ENCODE assay signal across 1 cellular context in the genomic region with DNA sequence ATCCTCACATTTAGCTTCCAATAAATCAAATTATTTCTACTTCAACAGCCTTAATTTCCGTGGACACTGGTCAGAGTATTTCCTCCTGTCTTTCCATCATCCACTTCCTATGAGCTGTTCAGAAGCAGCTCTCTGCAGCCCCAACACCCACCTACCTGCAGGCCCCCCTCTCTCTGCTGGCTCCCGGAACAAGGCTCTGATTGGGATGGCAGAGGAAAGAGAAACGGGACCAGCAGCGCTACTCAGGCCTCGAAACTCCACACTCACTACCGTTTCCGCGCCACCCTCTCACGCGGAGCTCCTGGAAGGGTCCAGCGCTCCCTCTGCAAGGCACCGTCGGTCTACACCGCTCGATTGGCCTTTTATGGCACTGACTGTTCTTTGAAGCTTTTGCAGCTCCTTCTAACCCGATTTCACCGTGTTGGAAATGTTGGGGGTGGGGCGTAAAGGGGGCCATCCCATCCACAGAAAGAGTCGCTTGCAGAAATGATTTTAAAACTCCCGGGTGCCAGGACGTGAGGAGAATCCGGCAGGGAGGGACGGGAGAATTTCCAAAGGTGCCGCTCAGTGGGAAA.
TF ChIP-seq lines count a peak whose summit lies in the region.

No MANE protein-coding gene starts in this region.

TF ChIP-seq in GM23338, 12 proteins besides CTCF, POLR2A, EP300 and RAD21 (continued from another document):
- TF ChIP-seq, protein P1, sequence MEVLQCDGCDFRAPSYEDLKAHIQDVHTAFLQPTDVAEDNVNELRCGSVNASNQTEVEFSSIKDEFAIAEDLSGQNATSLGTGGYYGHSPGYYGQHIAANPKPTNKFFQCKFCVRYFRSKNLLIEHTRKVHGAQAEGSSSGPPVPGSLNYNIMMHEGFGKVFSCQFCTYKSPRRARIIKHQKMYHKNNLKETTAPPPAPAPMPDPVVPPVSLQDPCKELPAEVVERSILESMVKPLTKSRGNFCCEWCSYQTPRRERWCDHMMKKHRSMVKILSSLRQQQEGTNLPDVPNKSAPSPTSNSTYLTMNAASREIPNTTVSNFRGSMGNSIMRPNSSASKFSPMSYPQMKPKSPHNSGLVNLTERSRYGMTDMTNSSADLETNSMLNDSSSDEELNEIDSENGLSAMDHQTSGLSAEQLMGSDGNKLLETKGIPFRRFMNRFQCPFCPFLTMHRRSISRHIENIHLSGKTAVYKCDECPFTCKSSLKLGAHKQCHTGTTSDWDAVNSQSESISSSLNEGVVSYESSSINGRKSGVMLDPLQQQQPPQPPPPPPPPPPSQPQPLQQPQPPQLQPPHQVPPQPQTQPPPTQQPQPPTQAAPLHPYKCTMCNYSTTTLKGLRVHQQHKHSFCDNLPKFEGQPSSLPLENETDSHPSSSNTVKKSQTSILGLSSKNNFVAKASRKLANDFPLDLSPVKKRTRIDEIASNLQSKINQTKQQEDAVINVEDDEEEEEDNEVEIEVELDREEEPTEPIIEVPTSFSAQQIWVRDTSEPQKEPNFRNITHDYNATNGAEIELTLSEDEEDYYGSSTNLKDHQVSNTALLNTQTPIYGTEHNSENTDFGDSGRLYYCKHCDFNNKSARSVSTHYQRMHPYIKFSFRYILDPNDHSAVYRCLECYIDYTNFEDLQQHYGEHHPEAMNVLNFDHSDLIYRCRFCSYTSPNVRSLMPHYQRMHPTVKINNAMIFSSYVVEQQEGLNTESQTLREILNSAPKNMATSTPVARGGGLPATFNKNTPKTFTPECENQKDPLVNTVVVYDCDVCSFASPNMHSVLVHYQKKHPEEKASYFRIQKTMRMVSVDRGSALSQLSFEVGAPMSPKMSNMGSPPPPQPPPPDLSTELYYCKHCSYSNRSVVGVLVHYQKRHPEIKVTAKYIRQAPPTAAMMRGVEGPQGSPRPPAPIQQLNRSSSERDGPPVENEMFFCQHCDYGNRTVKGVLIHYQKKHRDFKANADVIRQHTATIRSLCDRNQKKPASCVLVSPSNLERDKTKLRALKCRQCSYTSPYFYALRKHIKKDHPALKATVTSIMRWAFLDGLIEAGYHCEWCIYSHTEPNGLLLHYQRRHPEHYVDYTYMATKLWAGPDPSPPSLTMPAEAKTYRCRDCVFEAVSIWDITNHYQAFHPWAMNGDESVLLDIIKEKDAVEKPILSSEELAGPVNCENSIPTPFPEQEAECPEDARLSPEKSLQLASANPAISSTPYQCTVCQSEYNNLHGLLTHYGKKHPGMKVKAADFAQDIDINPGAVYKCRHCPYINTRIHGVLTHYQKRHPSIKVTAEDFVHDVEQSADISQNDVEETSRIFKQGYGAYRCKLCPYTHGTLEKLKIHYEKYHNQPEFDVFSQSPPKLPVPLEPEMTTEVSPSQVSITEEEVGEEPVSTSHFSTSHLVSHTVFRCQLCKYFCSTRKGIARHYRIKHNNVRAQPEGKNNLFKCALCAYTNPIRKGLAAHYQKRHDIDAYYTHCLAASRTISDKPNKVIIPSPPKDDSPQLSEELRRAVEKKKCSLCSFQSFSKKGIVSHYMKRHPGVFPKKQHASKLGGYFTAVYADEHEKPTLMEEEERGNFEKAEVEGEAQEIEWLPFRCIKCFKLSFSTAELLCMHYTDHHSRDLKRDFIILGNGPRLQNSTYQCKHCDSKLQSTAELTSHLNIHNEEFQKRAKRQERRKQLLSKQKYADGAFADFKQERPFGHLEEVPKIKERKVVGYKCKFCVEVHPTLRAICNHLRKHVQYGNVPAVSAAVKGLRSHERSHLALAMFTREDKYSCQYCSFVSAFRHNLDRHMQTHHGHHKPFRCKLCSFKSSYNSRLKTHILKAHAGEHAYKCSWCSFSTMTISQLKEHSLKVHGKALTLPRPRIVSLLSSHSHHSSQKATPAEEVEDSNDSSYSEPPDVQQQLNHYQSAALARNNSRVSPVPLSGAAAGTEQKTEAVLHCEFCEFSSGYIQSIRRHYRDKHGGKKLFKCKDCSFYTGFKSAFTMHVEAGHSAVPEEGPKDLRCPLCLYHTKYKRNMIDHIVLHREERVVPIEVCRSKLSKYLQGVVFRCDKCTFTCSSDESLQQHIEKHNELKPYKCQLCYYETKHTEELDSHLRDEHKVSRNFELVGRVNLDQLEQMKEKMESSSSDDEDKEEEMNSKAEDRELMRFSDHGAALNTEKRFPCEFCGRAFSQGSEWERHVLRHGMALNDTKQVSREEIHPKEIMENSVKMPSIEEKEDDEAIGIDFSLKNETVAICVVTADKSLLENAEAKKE (CRISPR knock-in tag; IDR thresholded peaks at IDR 0.05), result no peak
- TF ChIP-seq, protein P2, sequence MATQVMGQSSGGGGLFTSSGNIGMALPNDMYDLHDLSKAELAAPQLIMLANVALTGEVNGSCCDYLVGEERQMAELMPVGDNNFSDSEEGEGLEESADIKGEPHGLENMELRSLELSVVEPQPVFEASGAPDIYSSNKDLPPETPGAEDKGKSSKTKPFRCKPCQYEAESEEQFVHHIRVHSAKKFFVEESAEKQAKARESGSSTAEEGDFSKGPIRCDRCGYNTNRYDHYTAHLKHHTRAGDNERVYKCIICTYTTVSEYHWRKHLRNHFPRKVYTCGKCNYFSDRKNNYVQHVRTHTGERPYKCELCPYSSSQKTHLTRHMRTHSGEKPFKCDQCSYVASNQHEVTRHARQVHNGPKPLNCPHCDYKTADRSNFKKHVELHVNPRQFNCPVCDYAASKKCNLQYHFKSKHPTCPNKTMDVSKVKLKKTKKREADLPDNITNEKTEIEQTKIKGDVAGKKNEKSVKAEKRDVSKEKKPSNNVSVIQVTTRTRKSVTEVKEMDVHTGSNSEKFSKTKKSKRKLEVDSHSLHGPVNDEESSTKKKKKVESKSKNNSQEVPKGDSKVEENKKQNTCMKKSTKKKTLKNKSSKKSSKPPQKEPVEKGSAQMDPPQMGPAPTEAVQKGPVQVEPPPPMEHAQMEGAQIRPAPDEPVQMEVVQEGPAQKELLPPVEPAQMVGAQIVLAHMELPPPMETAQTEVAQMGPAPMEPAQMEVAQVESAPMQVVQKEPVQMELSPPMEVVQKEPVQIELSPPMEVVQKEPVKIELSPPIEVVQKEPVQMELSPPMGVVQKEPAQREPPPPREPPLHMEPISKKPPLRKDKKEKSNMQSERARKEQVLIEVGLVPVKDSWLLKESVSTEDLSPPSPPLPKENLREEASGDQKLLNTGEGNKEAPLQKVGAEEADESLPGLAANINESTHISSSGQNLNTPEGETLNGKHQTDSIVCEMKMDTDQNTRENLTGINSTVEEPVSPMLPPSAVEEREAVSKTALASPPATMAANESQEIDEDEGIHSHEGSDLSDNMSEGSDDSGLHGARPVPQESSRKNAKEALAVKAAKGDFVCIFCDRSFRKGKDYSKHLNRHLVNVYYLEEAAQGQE (IDR thresholded peaks at IDR 0.05; ENCODE audit: unreplicated experiment), result no peak
- TF ChIP-seq EZH2 (IDR thresholded peaks at IDR 0.05; ENCODE audit: low read depth, unreplicated experiment), result no peak
- no peak for TF ChIP-seq CREB1 (CRISPR knock-in tag; IDR thresholded peaks at IDR 0.05; ENCODE audit: low read depth)
- TF ChIP-seq EZH2phosphoT487 (IDR thresholded peaks at IDR 0.05; ENCODE audit: unreplicated experiment), result no peak
- TF ChIP-seq POLR2AphosphoS5 (IDR thresholded peaks at IDR 0.05; ENCODE audit: low read depth), result no peak
- TF ChIP-seq STAT1 (IDR thresholded peaks at IDR 0.05; ENCODE audit: unreplicated experiment), result no peak
- TF ChIP-seq JUNB (IDR thresholded peaks at IDR 0.05; ENCODE audit: unreplicated experiment), result no peak
